Comparison of ENCODE assay signal across 14 cellular contexts in the genomic region with DNA sequence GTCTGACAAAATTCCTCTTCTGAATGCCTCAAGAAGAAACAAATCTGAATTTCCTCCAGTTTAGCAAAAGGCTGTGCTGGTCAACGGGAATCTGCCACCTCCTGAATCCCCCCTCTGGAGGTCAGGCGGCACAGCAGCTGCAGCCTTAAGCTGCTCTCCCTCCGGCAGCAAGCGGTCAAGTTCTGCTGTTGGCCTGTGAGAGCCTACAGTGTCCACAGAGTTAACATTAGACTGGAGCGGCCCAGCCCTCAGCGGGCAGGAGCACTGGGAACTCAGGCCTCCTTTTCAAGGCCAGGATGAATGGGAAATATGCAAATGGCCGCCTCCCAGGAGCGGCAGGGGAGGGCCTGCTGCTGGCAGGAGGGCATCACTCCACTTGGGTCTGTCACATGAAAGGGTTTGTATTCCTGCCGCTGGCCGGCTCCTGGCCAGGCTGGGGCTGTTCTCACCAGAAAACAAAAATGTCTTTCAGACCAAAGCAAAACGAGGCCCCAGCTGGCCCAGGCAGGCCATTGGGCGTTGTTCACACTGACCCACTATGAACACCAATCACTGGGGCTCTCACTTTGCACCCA. TPM values are rescaled to one million over a fixed set of nuclear protein-coding genes. Genes with fewer than 3 reads are reported as not detected.
DNase-seq lines count a peak whose midpoint lies in the region; ATAC-seq and TF ChIP-seq lines count a peak whose summit lies in the region.
"Had no signal": no experiment of that assay in that cellular context is flagged by ENCODE, and none has a peak within 500 bp of the region (broad histone marks: within the 10 kb centered on the region; RNA-seq: fewer than 3 reads in every experiment).

No MANE protein-coding gene starts in this region.

- H3K9me3 ChIP-seq in HUES48 (ENCODE audit: control insufficient read depth, insufficient read depth, low read length): no peaks in the 10 kb centered on the region
- H3K9me3 ChIP-seq: Caco-2, transverse colon had no signal

- no peaks in the 10 kb centered on the region for H3K36me3 ChIP-seq in HUES48 (ENCODE audit: control insufficient read depth, insufficient read depth, low read length)
- H3K36me3 ChIP-seq: transverse colon had no signal

- peaks cover 31% of the 10 kb centered on the region for H3K4me1 ChIP-seq in HUES48 (ENCODE audit: control insufficient read depth, insufficient read depth, low read length)
- H3K4me1 ChIP-seq: transverse colon had no signal

- intact Hi-C loops in left colon (cut with DNase I, micrococcal nuclease): no loop called here

- peak overlapping the region; percentile 58 for H3K27ac ChIP-seq in HUES48 (ENCODE audit: low read depth, low read length)
- H3K27ac ChIP-seq: transverse colon had no signal

- H3K9ac ChIP-seq in HUES48 (ENCODE audit: low read depth, low read length): no peak overlapping the region

- ATAC-seq in left colon: no peak
- ATAC-seq: GM12878 had no signal

- DNase-seq in choroid plexus epithelial cell (ENCODE audit: low read depth) (peak; percentile 33), iPS-NIHi11 (ENCODE audit: low spot score) (peak; percentile 61), retinal pigment epithelial cell (ENCODE audit: low read depth) (peak; percentile 14), left colon (no peak), Kasumi-1 (lab: John Stamatoyannopoulos, UW) (no peak), NCI-H526 treated with DMSO at 0.1 percent for 48 hours (lab: John Stamatoyannopoulos, UW) (no peak), NCI-H146 treated with DMSO at 0.1 percent for 48 hours (lab: John Stamatoyannopoulos, UW; ENCODE audit: unreplicated experiment) (no peak)
- DNase-seq: activated B cell treated with CpG ODN at 0.5 μM for 24 hours; activated naive CD4-positive, alpha-beta T cell; Caco-2; stimulated activated CD4-positive, alpha-beta T cell treated with anti-CD3 and anti-CD28 coated beads, Interleukin-4, amount 100 ng/mL, for 24 hours; transverse colon had no signal

- H3K27me3 ChIP-seq in HUES48 (ENCODE audit: control insufficient read depth, insufficient read depth, low read length): no peaks in the 10 kb centered on the region
- H3K27me3 ChIP-seq: transverse colon had no signal

- TF ChIP-seq CTCF in choroid plexus epithelial cell (conservative IDR thresholded peaks at IDR 0.05; ENCODE audit: low read depth, low read length): peak; percentile 41
- TF ChIP-seq CTCF in retinal pigment epithelial cell (conservative IDR thresholded peaks at IDR 0.05; ENCODE audit: low read depth, low read length): peak; percentile 46

- no peak overlapping the region for H3K4me3 ChIP-seq in HUES48 (ENCODE audit: low read depth, low read length)
- no peak overlapping the region for H3K4me3 ChIP-seq in choroid plexus epithelial cell (ENCODE audit: low read depth, low read length)
- no peak overlapping the region for H3K4me3 ChIP-seq in retinal pigment epithelial cell (ENCODE audit: low read length)
- H3K4me3 ChIP-seq: GM12878, transverse colon had no signal

RNA-seq across cellular contexts. Expression of gene ACSL6, which starts 8.2 kb away (rescaled TPM):
- total RNA-seq in left colon: under 1 TPM; 0.58 to 0.59 TPM
- total RNA-seq: GM12878 had no signal

RNA-seq across cellular contexts. Expression of gene IL3, which starts 57.2 kb away (rescaled TPM):
- not detected for total RNA-seq in left colon
- total RNA-seq: activated B cell treated with CpG ODN at 0.5 μM for 24 hours, Caco-2, GM12878, transverse colon had no signal

RNA-seq across cellular contexts. Expression of gene MEIKIN, which starts 57.8 kb away (rescaled TPM):
- total RNA-seq in left colon: not detected
- total RNA-seq: activated B cell treated with CpG ODN at 0.5 μM for 24 hours, Caco-2, GM12878, transverse colon had no signal

Comparison
In these comparisons a context has a peak if more than half of its experiments do, and no peak if none do; other contexts are left out.
1. DNase-seq: peak in choroid plexus epithelial cell (single experiment), iPS-NIHi11 (single experiment) and retinal pigment epithelial cell (single experiment); none in left colon (0 of 2), Kasumi-1 (0 of 2), NCI-H526 treated with DMSO at 0.1 percent for 48 hours (single experiment) and NCI-H146 treated with DMSO at 0.1 percent for 48 hours (single experiment).